ENCODE assay signal across 9 cellular contexts in the genomic region with DNA sequence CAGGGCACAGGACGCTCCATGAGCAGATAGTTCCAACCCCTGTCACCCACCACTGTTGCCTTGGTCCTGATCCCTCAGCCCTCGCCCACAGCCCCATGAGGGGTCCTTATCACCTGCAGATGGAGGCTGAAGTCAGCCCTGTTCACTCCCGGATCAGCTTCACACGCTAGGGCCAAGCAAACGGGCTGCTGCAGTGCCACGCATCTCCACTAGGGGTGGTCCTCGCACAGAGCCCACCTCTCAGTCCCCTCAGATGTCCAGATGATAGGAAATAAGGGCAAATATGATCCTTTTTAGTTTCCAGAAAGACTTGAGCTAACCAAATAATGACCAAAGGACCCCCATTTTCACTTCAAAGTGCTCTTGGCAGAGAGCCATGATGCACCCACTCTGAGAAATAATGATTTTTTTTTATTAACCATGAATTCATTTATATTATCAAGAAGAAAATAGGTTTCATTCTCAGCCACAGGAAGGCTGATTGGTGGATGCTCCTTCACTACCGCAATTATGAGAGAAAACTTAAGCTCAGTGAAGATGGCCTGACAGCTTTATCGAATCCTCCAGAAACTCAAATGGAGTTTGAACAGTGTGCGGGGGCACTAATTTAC.
DNase-seq lines count a peak whose midpoint lies in the region; ATAC-seq and TF ChIP-seq lines count a peak whose summit lies in the region.
"Had no signal": no experiment of that assay in that cellular context is flagged by ENCODE, and none has a peak within 500 bp of the region (broad histone marks: within the 10 kb centered on the region; RNA-seq: fewer than 3 reads in every experiment).

No MANE protein-coding gene starts in this region.

- H3K27ac ChIP-seq in endodermal cell (ENCODE audit: low read depth, low read length), result no peak overlapping the region
- H3K27ac ChIP-seq: skin epidermis had no signal

- peaks cover 12% of the 10 kb centered on the region for H3K27me3 Mint-ChIP-seq in endodermal cell (ENCODE audit: insufficient read depth)
- peaks cover 6 to 17% of the 10 kb centered on the region in 2 donors for H3K27me3 Mint-ChIP-seq in stimulated activated naive B cell treated with anti-CD40 and anti-IgM and Interleukin-4, amounts not matched to agents 10 μg/mL and 1 μg/mL and 100 μg/mL, for 72 hours

- intact Hi-C loops in posterior vena cava (cut with DNase I), result no loop called here

- ATAC-seq in stimulated activated naive B cell treated with anti-CD40 and anti-IgM and Interleukin-4, amounts not matched to agents 10 μg/mL and 1 μg/mL and 100 μg/mL, for 72 hours (replicated peaks), result peak; percentile 58 to 67

- 49 to 50% methylated on average over 5 to 10 of the region's 10 CpGs for WGBS in endodermal cell (ENCODE audit: insufficient coverage in 1 of 2, insufficient read length in 1 of 2), 2 experiments

- DNase-seq in NCI-H345 (lab: John Stamatoyannopoulos, UW) (peak; percentile 27), NCI-H345 treated with DMSO at 0.1 percent for 48 hours (lab: John Stamatoyannopoulos, UW; ENCODE audit: unreplicated experiment) (no peak), H7 (peak; percentile 81), NCI-H82 (lab: John Stamatoyannopoulos, UW) (peak; percentile 78), endodermal cell (peak; percentile 92), nucleus accumbens (lab: John Stamatoyannopoulos, UW) (no peak), posterior vena cava (ENCODE audit: low spot score) (no peak)
- no peak for DNase-seq in stimulated activated naive B cell treated with anti-CD40 and anti-IgM and Interleukin-4, amounts not matched to agents 10 μg/mL and 1 μg/mL and 100 μg/mL, for 72 hours

- H3K4me3 ChIP-seq in H7 (ENCODE audit: insufficient read depth, low read depth, low read length) (no peak overlapping the region), endodermal cell (ENCODE audit: low read length) (no peak overlapping the region)
- H3K4me3 ChIP-seq: skin epidermis had no signal

- H3K27me3 ChIP-seq in H7 (ENCODE audit: control insufficient read depth, insufficient read depth, low read length) (no peaks in the 10 kb centered on the region), endodermal cell (ENCODE audit: control insufficient read depth, insufficient read depth, low read length, poor library complexity, severe bottlenecking) (no peaks in the 10 kb centered on the region)

- no peak overlapping the region for H3K9ac ChIP-seq in endodermal cell (ENCODE audit: extremely low read depth, low read length, poor library complexity, severe bottlenecking)

- no peak overlapping the region for H3K27ac Mint-ChIP-seq in endodermal cell
- H3K27ac Mint-ChIP-seq in stimulated activated naive B cell treated with anti-CD40 and anti-IgM and Interleukin-4, amounts not matched to agents 10 μg/mL and 1 μg/mL and 100 μg/mL, for 72 hours, result no peak overlapping the region

- H3K9me3 ChIP-seq in endodermal cell (ENCODE audit: control insufficient read depth, low read length), result no peaks in the 10 kb centered on the region

- no peaks in the 10 kb centered on the region for H3K9me3 Mint-ChIP-seq in endodermal cell
- H3K9me3 Mint-ChIP-seq in stimulated activated naive B cell treated with anti-CD40 and anti-IgM and Interleukin-4, amounts not matched to agents 10 μg/mL and 1 μg/mL and 100 μg/mL, for 72 hours, result no peaks in the 10 kb centered on the region

- H3K36me3 Mint-ChIP-seq in endodermal cell (ENCODE audit: low read depth), result no peaks in the 10 kb centered on the region
- peaks cover 0 to 2% of the 10 kb centered on the region in 2 donors for H3K36me3 Mint-ChIP-seq in stimulated activated naive B cell treated with anti-CD40 and anti-IgM and Interleukin-4, amounts not matched to agents 10 μg/mL and 1 μg/mL and 100 μg/mL, for 72 hours

- no peaks in the 10 kb centered on the region for H3K4me1 ChIP-seq in endodermal cell (ENCODE audit: control insufficient read depth, insufficient read depth, low read length)

- H3K4me3 Mint-ChIP-seq in endodermal cell, result no peak overlapping the region
- no peak overlapping the region for H3K4me3 Mint-ChIP-seq in stimulated activated naive B cell treated with anti-CD40 and anti-IgM and Interleukin-4, amounts not matched to agents 10 μg/mL and 1 μg/mL and 100 μg/mL, for 72 hours

- peak; percentile 95 for TF ChIP-seq CTCF in endodermal cell (conservative IDR thresholded peaks at IDR 0.05)

- H3K4me1 Mint-ChIP-seq in endodermal cell, result no peaks in the 10 kb centered on the region
- H3K4me1 Mint-ChIP-seq in stimulated activated naive B cell treated with anti-CD40 and anti-IgM and Interleukin-4, amounts not matched to agents 10 μg/mL and 1 μg/mL and 100 μg/mL, for 72 hours, result no peaks in the 10 kb centered on the region

- H3K36me3 ChIP-seq in H7 (replicated peaks; ENCODE audit: control insufficient read depth, insufficient read depth, low read length), result no peaks in the 10 kb centered on the region
- no peaks in the 10 kb centered on the region for H3K36me3 ChIP-seq in endodermal cell (ENCODE audit: control insufficient read depth, insufficient read depth, low read length)

Comparison
In these comparisons a context has a peak if more than half of its experiments do, and no peak if none do; other contexts are left out.
1. DNase-seq: peak in NCI-H345 (single experiment), H7 (single experiment), NCI-H82 (single experiment) and endodermal cell (single experiment); none in NCI-H345 treated with DMSO at 0.1 percent for 48 hours (single experiment), stimulated activated naive B cell treated with anti-CD40 and anti-IgM and Interleukin-4, amounts not matched to agents 10 μg/mL and 1 μg/mL and 100 μg/mL, for 72 hours (single experiment), nucleus accumbens (0 of 56) and posterior vena cava (single experiment).